16 cellular contexts compared by ENCODE assay signal in the genomic region with DNA sequence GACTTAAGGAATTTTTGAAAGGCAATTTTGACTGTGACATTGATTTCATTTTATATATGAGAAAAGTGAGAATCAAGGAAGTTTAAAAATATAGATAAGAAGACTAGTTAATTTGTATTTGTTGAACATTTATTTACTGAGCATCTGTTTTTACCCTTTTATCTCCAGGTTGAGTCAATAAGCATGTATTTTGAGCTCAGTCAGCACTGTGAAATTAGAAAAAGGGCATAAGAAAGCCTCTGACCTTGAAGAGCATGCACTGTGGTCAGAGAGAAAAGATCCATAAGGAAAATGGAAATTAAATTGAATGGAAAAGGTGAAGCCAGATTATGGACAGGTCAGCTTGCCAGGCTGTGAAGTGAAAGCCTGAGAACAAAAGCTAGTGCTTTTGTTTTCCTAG.
"Had no signal": no experiment of that assay in that cellular context is flagged by ENCODE, and none has a peak within 500 bp of the region (broad histone marks: within the 10 kb centered on the region; RNA-seq: fewer than 3 reads in every experiment).

No MANE protein-coding gene starts in this region.

- H3K9me3 Mint-ChIP-seq: naive thymus-derived CD8-positive, alpha-beta T cell; stimulated activated naive B cell treated with anti-CD40 and anti-IgM and Interleukin-4, amounts not matched to agents 10 μg/mL and 1 μg/mL and 100 μg/mL, for 72 hours had no signal

- H3K4me2 ChIP-seq: hepatocyte had no signal

- H3K36me3 ChIP-seq: WERI-Rb-1 had no signal

- H3K27ac ChIP-seq: foreskin keratinocyte, hepatocyte, parathyroid adenoma, upper lobe of right lung, WERI-Rb-1 had no signal

- H3K27ac Mint-ChIP-seq: activated naive CD8-positive, alpha-beta T cell; endodermal cell; stimulated activated naive B cell treated with anti-CD40 and anti-IgM and Interleukin-4, amounts not matched to agents 10 μg/mL and 1 μg/mL and 100 μg/mL, for 72 hours had no signal

- H3K4me3 ChIP-seq: hepatocyte, spleen, upper lobe of right lung had no signal

- H3K79me2 ChIP-seq: parathyroid adenoma had no signal

- DNase-seq: activated CD4-positive, alpha-beta T cell treated with anti-CD3 and anti-CD28 coated beads for 1 hour; activated CD4-positive, alpha-beta T cell treated with anti-CD3 and anti-CD28 coated beads, Interleukin-2, amount 50 U/mL, for 48 hours; activated gamma-delta T cell; amniotic stem cell; endodermal cell; foreskin keratinocyte; mesendoderm; naive thymus-derived CD8-positive, alpha-beta T cell; spleen; stimulated activated naive B cell treated with anti-CD40 and anti-IgM and Interleukin-4, amounts not matched to agents 10 μg/mL and 1 μg/mL and 100 μg/mL, for 72 hours; T-helper 2 cell; upper lobe of right lung; WERI-Rb-1 had no signal

- H3K27me3 ChIP-seq: foreskin keratinocyte, hepatocyte, spleen, upper lobe of right lung had no signal

- H2AFZ ChIP-seq: hepatocyte, parathyroid adenoma had no signal

- H3K4me3 Mint-ChIP-seq: activated naive CD8-positive, alpha-beta T cell; endodermal cell; naive thymus-derived CD8-positive, alpha-beta T cell; stimulated activated naive B cell treated with anti-CD40 and anti-IgM and Interleukin-4, amounts not matched to agents 10 μg/mL and 1 μg/mL and 100 μg/mL, for 72 hours had no signal

- H3K4me1 ChIP-seq: parathyroid adenoma had no signal

- H3K9ac ChIP-seq: parathyroid adenoma had no signal

- ATAC-seq: foreskin keratinocyte; naive thymus-derived CD8-positive, alpha-beta T cell; stimulated activated naive B cell treated with anti-CD40 and anti-IgM and Interleukin-4, amounts not matched to agents 10 μg/mL and 1 μg/mL and 100 μg/mL, for 72 hours had no signal

- H3K9me3 ChIP-seq: spleen, upper lobe of right lung had no signal

- H3K27me3 Mint-ChIP-seq: activated naive CD8-positive, alpha-beta T cell; naive thymus-derived CD8-positive, alpha-beta T cell; stimulated activated naive B cell treated with anti-CD40 and anti-IgM and Interleukin-4, amounts not matched to agents 10 μg/mL and 1 μg/mL and 100 μg/mL, for 72 hours had no signal
